25 cellular contexts compared by ENCODE assay signal in the genomic region with DNA sequence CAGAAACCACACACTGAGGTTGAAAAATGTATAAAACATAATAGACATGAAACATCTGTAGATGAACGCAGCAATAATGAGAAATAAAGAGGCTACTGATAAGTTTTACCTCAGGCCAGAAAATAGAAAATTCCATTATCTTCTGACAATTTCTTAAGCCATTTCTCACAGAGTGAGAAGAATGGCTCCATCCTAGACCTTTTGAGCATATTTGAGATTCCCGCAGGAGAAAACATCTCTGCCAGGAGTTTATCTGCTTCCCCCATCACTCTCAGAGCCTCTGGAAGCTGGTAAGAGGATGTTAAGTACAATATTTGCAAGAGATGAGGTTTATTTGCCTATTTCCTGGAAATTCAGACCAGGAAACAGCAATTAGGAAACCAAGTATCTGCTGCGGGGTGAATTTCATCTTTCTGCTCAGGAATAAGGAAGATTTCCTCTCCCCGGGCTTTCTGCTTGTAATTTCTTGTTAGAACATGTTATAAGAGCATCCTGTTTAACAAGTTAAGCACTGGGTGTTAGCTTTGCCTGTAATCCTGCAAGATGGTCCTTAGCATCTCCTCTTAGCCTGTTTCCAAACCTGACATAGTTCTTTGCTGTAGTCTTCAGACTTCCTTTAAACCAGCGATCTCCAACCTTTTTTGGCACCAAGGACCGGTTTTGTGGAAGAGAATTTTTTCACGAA. TPM values are rescaled to one million over a fixed set of nuclear protein-coding genes. Genes with fewer than 3 reads are reported as not detected.
DNase-seq lines count a peak whose midpoint lies in the region; ATAC-seq and TF ChIP-seq lines count a peak whose summit lies in the region.
"Had no signal": no experiment of that assay in that cellular context is flagged by ENCODE, and none has a peak within 500 bp of the region (broad histone marks: within the 10 kb centered on the region; RNA-seq: fewer than 3 reads in every experiment).

No MANE protein-coding gene starts in this region.

- H3K27me3 Mint-ChIP-seq in activated CD8-positive, alpha-beta memory T cell treated with anti-CD3 and anti-CD28 coated beads, Interleukin-2, amount 10 ng/mL, durations not matched to agents 7 days and 5 days: no peaks in the 10 kb centered on the region

- intact Hi-C loops in left lung (cut with DNase I): no loop called here
- intact Hi-C loops in ascending aorta (cut with DNase I): no loop called here

- H3K4me3 Mint-ChIP-seq in activated CD8-positive, alpha-beta memory T cell treated with anti-CD3 and anti-CD28 coated beads, Interleukin-2, amount 10 ng/mL, durations not matched to agents 7 days and 5 days: no peak overlapping the region
- H3K4me3 Mint-ChIP-seq: CD4-positive, CD25-positive, alpha-beta regulatory T cell had no signal

- no peaks in the 10 kb centered on the region for H4K20me1 ChIP-seq in smooth muscle cell (ENCODE audit: low read depth)

- 91% methylated on average over 7 of the region's 7 CpGs for WGBS in smooth muscle cell (ENCODE audit: low lambda C conversion rate)

- no peaks in the 10 kb centered on the region for H3K9me3 Mint-ChIP-seq in activated CD8-positive, alpha-beta memory T cell treated with anti-CD3 and anti-CD28 coated beads, Interleukin-2, amount 10 ng/mL, durations not matched to agents 7 days and 5 days (ENCODE audit: low read depth)

- H3K27me3 ChIP-seq in adipocyte (replicated peaks; ENCODE audit: control insufficient read depth, insufficient read depth, low read length): no peaks in the 10 kb centered on the region
- no peaks in the 10 kb centered on the region for H3K27me3 ChIP-seq in left lung
- no peaks in the 10 kb centered on the region for H3K27me3 ChIP-seq in smooth muscle cell (ENCODE audit: low read depth)
- H3K27me3 ChIP-seq in ascending aorta: no peaks in the 10 kb centered on the region

- H3K9me3 ChIP-seq in adipocyte (ENCODE audit: control insufficient read depth, low read length) (no peaks in the 10 kb centered on the region), left lung (no peaks in the 10 kb centered on the region), smooth muscle cell (replicated peaks; ENCODE audit: low read depth) (no peaks in the 10 kb centered on the region), ascending aorta (no peaks in the 10 kb centered on the region)
- H3K9me3 ChIP-seq: BE2C had no signal

- H2AFZ ChIP-seq in smooth muscle cell (ENCODE audit: low read depth): no peak overlapping the region

- no peaks in the 10 kb centered on the region for H3K4me1 Mint-ChIP-seq in activated CD8-positive, alpha-beta memory T cell treated with anti-CD3 and anti-CD28 coated beads, Interleukin-2, amount 10 ng/mL, durations not matched to agents 7 days and 5 days
- H3K4me1 Mint-ChIP-seq: CD4-positive, CD25-positive, alpha-beta regulatory T cell had no signal

- TF ChIP-seq CTCF in left lung (IDR thresholded peaks at IDR 0.05) (no peak), smooth muscle cell (IDR thresholded peaks at IDR 0.05; ENCODE audit: borderline replicate concordance, insufficient read depth, poor library complexity, severe bottlenecking) (no peak), ascending aorta (IDR thresholded peaks at IDR 0.05) (no peak)

- no peaks in the 10 kb centered on the region for H3K36me3 ChIP-seq in adipocyte (ENCODE audit: control insufficient read depth, insufficient read depth, low read length, severe bottlenecking)
- no peaks in the 10 kb centered on the region for H3K36me3 ChIP-seq in left lung
- H3K36me3 ChIP-seq in smooth muscle cell (ENCODE audit: low read depth): no peaks in the 10 kb centered on the region
- H3K36me3 ChIP-seq in ascending aorta: no peaks in the 10 kb centered on the region
- H3K36me3 ChIP-seq: BE2C had no signal

- no peaks in the 10 kb centered on the region for H3F3A ChIP-seq in smooth muscle cell (ENCODE audit: low read depth)

- H3K4me3 ChIP-seq in adipocyte (ENCODE audit: low read length) (peak overlapping the region; percentile 42), left lung (no peak overlapping the region), smooth muscle cell (no peak overlapping the region), ascending aorta (no peak overlapping the region)
- H3K4me3 ChIP-seq: GM12878, SK-N-MC had no signal

- H3K4me2 ChIP-seq in smooth muscle cell: no peak overlapping the region

- H3K27ac ChIP-seq in left lung: peak overlapping the region; percentile 30 to 45
- peak overlapping the region; percentile 19 for H3K27ac ChIP-seq in smooth muscle cell (ENCODE audit: low read depth)
- H3K27ac ChIP-seq in ascending aorta: no peak overlapping the region
- H3K27ac ChIP-seq: SK-N-MC had no signal

- DNase-seq in HPDE6-E6E7 (ENCODE audit: extremely low spot score) (peak; percentile 21), adipocyte (ENCODE audit: low read depth) (no peak), left lung (no peak), smooth muscle cell (lab: John Stamatoyannopoulos, UW; ENCODE audit: unreplicated experiment) (no peak), ascending aorta (ENCODE audit: low spot score in 2 of 2) (no peak)
- DNase-seq in activated CD8-positive, alpha-beta memory T cell treated with anti-CD3 and anti-CD28 coated beads, Interleukin-2, amount 10 ng/mL, durations not matched to agents 7 days and 5 days: no peak
- DNase-seq: BE2C; CD4-positive, CD25-positive, alpha-beta regulatory T cell; DMS79; GOT3; Kasumi-1; NCI-H1694; NCI-H2081; NCI-H446 treated with DMSO at 0.1 percent for 48 hours; NCI-H526 treated with DMSO at 0.1 percent for 48 hours; PC-3; RPMI8226; SHP77 treated with DMSO at 0.1 percent for 48 hours had no signal

- no peak overlapping the region for H3K9ac ChIP-seq in adipocyte (ENCODE audit: low read length)
- H3K9ac ChIP-seq in smooth muscle cell (ENCODE audit: low read depth): no peak overlapping the region

- ATAC-seq in left lung (peak; percentile 12), GM21786 (IDR thresholded peaks at IDR 0.05; ENCODE audit: unreplicated experiment) (no peak), HG02852 (IDR thresholded peaks at IDR 0.05; ENCODE audit: unreplicated experiment) (no peak)
- no peak for ATAC-seq in activated CD8-positive, alpha-beta memory T cell treated with anti-CD3 and anti-CD28 coated beads, Interleukin-2, amount 10 ng/mL, durations not matched to agents 7 days and 5 days
- ATAC-seq: GM12878, HCT116, PC-3 had no signal

- peaks cover 16% of the 10 kb centered on the region for H3K4me1 ChIP-seq in adipocyte (ENCODE audit: control insufficient read depth, insufficient read depth, low read length)
- H3K4me1 ChIP-seq in left lung: peaks cover 13 to 21% of the 10 kb centered on the region in 2 donors
- no peaks in the 10 kb centered on the region for H3K4me1 ChIP-seq in smooth muscle cell (ENCODE audit: low read depth)
- H3K4me1 ChIP-seq in ascending aorta: no peaks in the 10 kb centered on the region
- H3K4me1 ChIP-seq: BE2C had no signal

- H3K36me3 Mint-ChIP-seq in activated CD8-positive, alpha-beta memory T cell treated with anti-CD3 and anti-CD28 coated beads, Interleukin-2, amount 10 ng/mL, durations not matched to agents 7 days and 5 days: no peaks in the 10 kb centered on the region
- H3K36me3 Mint-ChIP-seq: CD4-positive, CD25-positive, alpha-beta regulatory T cell had no signal

- no peaks in the 10 kb centered on the region for H3K79me2 ChIP-seq in smooth muscle cell (ENCODE audit: low read depth)

- CTCF ChIA-PET in activated CD8-positive, alpha-beta memory T cell treated with anti-CD3 and anti-CD28 coated beads, Interleukin-2, amount 10 ng/mL, durations not matched to agents 7 days and 5 days (lab: Charles Lee): no interaction called here

- no peak overlapping the region for H3K27ac Mint-ChIP-seq in activated CD8-positive, alpha-beta memory T cell treated with anti-CD3 and anti-CD28 coated beads, Interleukin-2, amount 10 ng/mL, durations not matched to agents 7 days and 5 days
- H3K27ac Mint-ChIP-seq: CD4-positive, CD25-positive, alpha-beta regulatory T cell had no signal

RNA-seq across cellular contexts. Expression of a gene that starts 54.8 kb away (rescaled TPM):
- 100 to 1,000 TPM in 1 of 2 donors, 10 to 100 TPM in 1; 74.1 to 262 TPM for total RNA-seq in left lung
- 0.27 and 2.4 TPM in 2 replicates for total RNA-seq in smooth muscle cell
- 0.46 and 0.50 TPM in 2 replicates for polyA plus RNA-seq in smooth muscle cell
- not detected for total RNA-seq in ascending aorta
- 1 to 10 TPM; 3.7 to 6.5 TPM for total RNA-seq in activated CD8-positive, alpha-beta memory T cell treated with anti-CD3 and anti-CD28 coated beads, Interleukin-2, amount 10 ng/mL, durations not matched to agents 7 days and 5 days
- total RNA-seq: A673, MCF 10A, PC-3 had no signal
- polyA plus RNA-seq: CD4-positive, CD25-positive, alpha-beta regulatory T cell had no signal

Comparison
In these comparisons a context has a peak if more than half of its experiments do, and no peak if none do; other contexts are left out.
1. H3K27ac ChIP-seq: peak in left lung (2 of 2) and smooth muscle cell (single experiment); none in ascending aorta (0 of 2).
2. RNA of a gene that starts 54.8 kb away (total RNA-seq): 74.1 to 262 TPM in left lung; 3.7 to 6.5 TPM in activated CD8-positive, alpha-beta memory T cell treated with anti-CD3 and anti-CD28 coated beads, Interleukin-2, amount 10 ng/mL, durations not matched to agents 7 days and 5 days, 0.27 to 2.4 TPM in smooth muscle cell and not detected in ascending aorta (single experiment); every median in the first group is over 4 times any median in the second.